ENCODE assay signal across 1 cellular context in the genomic region with DNA sequence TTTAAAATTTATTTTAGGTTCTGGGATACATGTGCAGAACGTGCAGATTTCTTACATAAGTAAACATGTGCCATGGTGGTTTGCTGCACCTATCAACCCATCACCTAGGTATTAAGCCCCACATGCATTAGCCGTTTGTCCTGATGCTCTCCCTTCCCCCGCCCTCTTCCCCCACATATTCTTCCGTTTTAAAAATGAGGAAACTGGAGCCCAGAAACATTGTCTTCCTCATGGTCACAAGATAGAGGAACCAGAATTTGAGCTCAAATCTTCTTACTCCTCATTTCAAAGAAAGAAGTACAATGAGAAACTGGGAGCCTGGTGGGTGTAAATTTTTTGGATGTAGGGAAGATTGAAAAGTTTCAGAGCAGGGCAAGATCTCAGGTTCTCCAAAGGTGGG.
TF ChIP-seq lines count a peak whose summit lies in the region.

No MANE protein-coding gene starts in this region.

TF ChIP-seq in GM23338, 12 proteins besides CTCF, POLR2A, EP300 and RAD21 (continued from another document):
- TF ChIP-seq, protein P1, sequence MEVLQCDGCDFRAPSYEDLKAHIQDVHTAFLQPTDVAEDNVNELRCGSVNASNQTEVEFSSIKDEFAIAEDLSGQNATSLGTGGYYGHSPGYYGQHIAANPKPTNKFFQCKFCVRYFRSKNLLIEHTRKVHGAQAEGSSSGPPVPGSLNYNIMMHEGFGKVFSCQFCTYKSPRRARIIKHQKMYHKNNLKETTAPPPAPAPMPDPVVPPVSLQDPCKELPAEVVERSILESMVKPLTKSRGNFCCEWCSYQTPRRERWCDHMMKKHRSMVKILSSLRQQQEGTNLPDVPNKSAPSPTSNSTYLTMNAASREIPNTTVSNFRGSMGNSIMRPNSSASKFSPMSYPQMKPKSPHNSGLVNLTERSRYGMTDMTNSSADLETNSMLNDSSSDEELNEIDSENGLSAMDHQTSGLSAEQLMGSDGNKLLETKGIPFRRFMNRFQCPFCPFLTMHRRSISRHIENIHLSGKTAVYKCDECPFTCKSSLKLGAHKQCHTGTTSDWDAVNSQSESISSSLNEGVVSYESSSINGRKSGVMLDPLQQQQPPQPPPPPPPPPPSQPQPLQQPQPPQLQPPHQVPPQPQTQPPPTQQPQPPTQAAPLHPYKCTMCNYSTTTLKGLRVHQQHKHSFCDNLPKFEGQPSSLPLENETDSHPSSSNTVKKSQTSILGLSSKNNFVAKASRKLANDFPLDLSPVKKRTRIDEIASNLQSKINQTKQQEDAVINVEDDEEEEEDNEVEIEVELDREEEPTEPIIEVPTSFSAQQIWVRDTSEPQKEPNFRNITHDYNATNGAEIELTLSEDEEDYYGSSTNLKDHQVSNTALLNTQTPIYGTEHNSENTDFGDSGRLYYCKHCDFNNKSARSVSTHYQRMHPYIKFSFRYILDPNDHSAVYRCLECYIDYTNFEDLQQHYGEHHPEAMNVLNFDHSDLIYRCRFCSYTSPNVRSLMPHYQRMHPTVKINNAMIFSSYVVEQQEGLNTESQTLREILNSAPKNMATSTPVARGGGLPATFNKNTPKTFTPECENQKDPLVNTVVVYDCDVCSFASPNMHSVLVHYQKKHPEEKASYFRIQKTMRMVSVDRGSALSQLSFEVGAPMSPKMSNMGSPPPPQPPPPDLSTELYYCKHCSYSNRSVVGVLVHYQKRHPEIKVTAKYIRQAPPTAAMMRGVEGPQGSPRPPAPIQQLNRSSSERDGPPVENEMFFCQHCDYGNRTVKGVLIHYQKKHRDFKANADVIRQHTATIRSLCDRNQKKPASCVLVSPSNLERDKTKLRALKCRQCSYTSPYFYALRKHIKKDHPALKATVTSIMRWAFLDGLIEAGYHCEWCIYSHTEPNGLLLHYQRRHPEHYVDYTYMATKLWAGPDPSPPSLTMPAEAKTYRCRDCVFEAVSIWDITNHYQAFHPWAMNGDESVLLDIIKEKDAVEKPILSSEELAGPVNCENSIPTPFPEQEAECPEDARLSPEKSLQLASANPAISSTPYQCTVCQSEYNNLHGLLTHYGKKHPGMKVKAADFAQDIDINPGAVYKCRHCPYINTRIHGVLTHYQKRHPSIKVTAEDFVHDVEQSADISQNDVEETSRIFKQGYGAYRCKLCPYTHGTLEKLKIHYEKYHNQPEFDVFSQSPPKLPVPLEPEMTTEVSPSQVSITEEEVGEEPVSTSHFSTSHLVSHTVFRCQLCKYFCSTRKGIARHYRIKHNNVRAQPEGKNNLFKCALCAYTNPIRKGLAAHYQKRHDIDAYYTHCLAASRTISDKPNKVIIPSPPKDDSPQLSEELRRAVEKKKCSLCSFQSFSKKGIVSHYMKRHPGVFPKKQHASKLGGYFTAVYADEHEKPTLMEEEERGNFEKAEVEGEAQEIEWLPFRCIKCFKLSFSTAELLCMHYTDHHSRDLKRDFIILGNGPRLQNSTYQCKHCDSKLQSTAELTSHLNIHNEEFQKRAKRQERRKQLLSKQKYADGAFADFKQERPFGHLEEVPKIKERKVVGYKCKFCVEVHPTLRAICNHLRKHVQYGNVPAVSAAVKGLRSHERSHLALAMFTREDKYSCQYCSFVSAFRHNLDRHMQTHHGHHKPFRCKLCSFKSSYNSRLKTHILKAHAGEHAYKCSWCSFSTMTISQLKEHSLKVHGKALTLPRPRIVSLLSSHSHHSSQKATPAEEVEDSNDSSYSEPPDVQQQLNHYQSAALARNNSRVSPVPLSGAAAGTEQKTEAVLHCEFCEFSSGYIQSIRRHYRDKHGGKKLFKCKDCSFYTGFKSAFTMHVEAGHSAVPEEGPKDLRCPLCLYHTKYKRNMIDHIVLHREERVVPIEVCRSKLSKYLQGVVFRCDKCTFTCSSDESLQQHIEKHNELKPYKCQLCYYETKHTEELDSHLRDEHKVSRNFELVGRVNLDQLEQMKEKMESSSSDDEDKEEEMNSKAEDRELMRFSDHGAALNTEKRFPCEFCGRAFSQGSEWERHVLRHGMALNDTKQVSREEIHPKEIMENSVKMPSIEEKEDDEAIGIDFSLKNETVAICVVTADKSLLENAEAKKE (CRISPR knock-in tag; IDR thresholded peaks at IDR 0.05) = no peak
- TF ChIP-seq, protein P2, sequence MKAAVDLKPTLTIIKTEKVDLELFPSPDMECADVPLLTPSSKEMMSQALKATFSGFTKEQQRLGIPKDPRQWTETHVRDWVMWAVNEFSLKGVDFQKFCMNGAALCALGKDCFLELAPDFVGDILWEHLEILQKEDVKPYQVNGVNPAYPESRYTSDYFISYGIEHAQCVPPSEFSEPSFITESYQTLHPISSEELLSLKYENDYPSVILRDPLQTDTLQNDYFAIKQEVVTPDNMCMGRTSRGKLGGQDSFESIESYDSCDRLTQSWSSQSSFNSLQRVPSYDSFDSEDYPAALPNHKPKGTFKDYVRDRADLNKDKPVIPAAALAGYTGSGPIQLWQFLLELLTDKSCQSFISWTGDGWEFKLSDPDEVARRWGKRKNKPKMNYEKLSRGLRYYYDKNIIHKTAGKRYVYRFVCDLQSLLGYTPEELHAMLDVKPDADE (IDR thresholded peaks at IDR 0.05) = no peak
- TF ChIP-seq EZH2phosphoT487 (IDR thresholded peaks at IDR 0.05; ENCODE audit: unreplicated experiment) (no peak), POLR2AphosphoS5 (IDR thresholded peaks at IDR 0.05; ENCODE audit: low read depth) (no peak), ZNF114 (CRISPR knock-in tag; IDR thresholded peaks at IDR 0.05) (no peak), NANOG (IDR thresholded peaks at IDR 0.05; ENCODE audit: borderline replicate concordance) (no peak)
